8 cellular contexts compared by ENCODE assay signal in genomic region chr17:57849874-57850754, GRCh38. TPM values are rescaled to one million over a fixed set of nuclear protein-coding genes. Genes with fewer than 3 reads are reported as not detected.
DNase-seq lines count a peak whose midpoint lies in the region; ATAC-seq and TF ChIP-seq lines count a peak whose summit lies in the region.

MRPS23 (minus strand) TSS chr17:57850044; CDS start chr17:57850010, 34 bp downstream.

- H3K36me3 Mint-ChIP-seq in activated T-cell treated with anti-CD3 and anti-CD28 coated beads, Interleukin-2, amount 50 U/mL, for 4 hours (ENCODE audit: insufficient read depth) = peaks cover 7% of the 10 kb centered on the region

- in situ Hi-C loops in Panc1 (cut with HindIII; ENCODE audit: low pct_unique_long_range_greater_than_20kb, low sequenced_read_pairs) = no loop called here

- H3K27me3 ChIP-seq in Panc1 (ENCODE audit: control insufficient read depth, insufficient read depth, low read length) = no peaks in the 10 kb centered on the region
- no peaks in the 10 kb centered on the region for H3K27me3 ChIP-seq in muscle layer of duodenum (ENCODE audit: low read depth, low read length)

- H3K36me3 ChIP-seq in Panc1 (ENCODE audit: control insufficient read depth, insufficient read depth, low read length) (peaks cover 16% of the 10 kb centered on the region), muscle layer of duodenum (ENCODE audit: control insufficient read depth in 1 of 2, insufficient read depth in 2 of 2, low read length in 2 of 2) (no peaks in the 10 kb centered on the region)

- H3K9me3 ChIP-seq in Panc1 (ENCODE audit: control insufficient read depth, insufficient read depth, low read depth, low read length) = no peaks in the 10 kb centered on the region
- H3K9me3 ChIP-seq in muscle layer of duodenum (ENCODE audit: control insufficient read depth in 1 of 2, low read length in 2 of 2) = no peaks in the 10 kb centered on the region

- TSS peak; percentile 97 for BruUV-seq in Panc1 (replicated peaks; lab: Mats Ljungman, UMichigan)

- ATAC-seq in GM21723 (IDR thresholded peaks at IDR 0.05; ENCODE audit: unreplicated experiment) (peak; percentile 92), Panc1 (peak; percentile 96), esophagus mucosa (peak; percentile 99)
- ATAC-seq in activated T-cell treated with anti-CD3 and anti-CD28 coated beads, Interleukin-2, amount 50 U/mL, for 4 hours = peak; percentile 94

- no peaks in the 10 kb centered on the region for H3K27me3 Mint-ChIP-seq in activated T-cell treated with anti-CD3 and anti-CD28 coated beads, Interleukin-2, amount 50 U/mL, for 4 hours (ENCODE audit: low read depth)

- POLR2A ChIA-PET in Panc1 (lab: Charles Lee) = interaction anchor here (0.5 to 1.3 kb wide), 2 partner anchors 149 to 156 kb away, joined by 4 to 13 read pairs; no protein-coding TSS in a partner anchor

- peak within 1 kb of the TSS; percentile 92 for H3K4me3 Mint-ChIP-seq in activated T-cell treated with anti-CD3 and anti-CD28 coated beads, Interleukin-2, amount 50 U/mL, for 4 hours

- intact Hi-C loops in Panc1 (cut with micrococcal nuclease; ENCODE audit: unreplicated experiment) = no loop called here

- CTCF ChIA-PET in Panc1 (lab: Charles Lee) = interaction anchor here (1.1 to 1.3 kb wide), 2 partner anchors 133 to 149 kb away, joined by 3 to 6 read pairs; no protein-coding TSS in a partner anchor

- no peak for TF ChIP-seq CTCF in Panc1 (IDR thresholded peaks at IDR 0.05)

- DNase-seq in DMS53 (lab: John Stamatoyannopoulos, UW) = peak; percentile 99
- peak; percentile 92 for DNase-seq in KG1 (lab: John Stamatoyannopoulos, UW)
- peak; percentile 83 for DNase-seq in Panc1 (ENCODE audit: low read depth, low spot score)
- DNase-seq in activated T-cell treated with anti-CD3 and anti-CD28 coated beads, Interleukin-2, amount 50 U/mL, for 4 hours = peak; percentile 94
- DNase-seq in stimulated activated CD8-positive, alpha-beta memory T cell treated with anti-CD3 and anti-CD28 coated beads, Interleukin-7, amount 100 ng/mL, for 4 hours (ENCODE audit: low read depth in 2 of 2) = peak; percentile 93 to 95

- peaks cover 25% of the 10 kb centered on the region for H3K4me1 ChIP-seq in Panc1 (ENCODE audit: control insufficient read depth, insufficient read depth, low read length)
- peaks cover 25 to 39% of the 10 kb centered on the region in 2 donors for H3K4me1 ChIP-seq in muscle layer of duodenum (ENCODE audit: control insufficient read depth in 1 of 2, insufficient read depth in 2 of 2, low read length in 2 of 2)

- H3K27ac ChIP-seq in Panc1 (ENCODE audit: low read length) (peak within 1 kb of the TSS; percentile 99), muscle layer of duodenum (ENCODE audit: low read length) (peak within 1 kb of the TSS; percentile 95)

- peak within 1 kb of the TSS; percentile 99 for H3K4me3 ChIP-seq in Panc1 (ENCODE audit: low read depth in 2 of 2, low read length in 2 of 2)
- H3K4me3 ChIP-seq in muscle layer of duodenum (ENCODE audit: low read depth in 1 of 2, low read length in 2 of 2) = peak within 1 kb of the TSS; percentile 97 to 99

- H3K4me1 Mint-ChIP-seq in activated T-cell treated with anti-CD3 and anti-CD28 coated beads, Interleukin-2, amount 50 U/mL, for 4 hours (ENCODE audit: low read depth) = peaks cover 41% of the 10 kb centered on the region

- no peaks in the 10 kb centered on the region for H3K9me3 Mint-ChIP-seq in activated T-cell treated with anti-CD3 and anti-CD28 coated beads, Interleukin-2, amount 50 U/mL, for 4 hours

RNA-seq across cellular contexts. Expression of gene MRPS23, which starts in this region (rescaled TPM):
- total RNA-seq in Panc1 (2021; ENCODE audit: unreplicated experiment) (85.4 TPM), esophagus mucosa (29.4 TPM)
- polyA plus RNA-seq in Panc1 (2012; ENCODE audit: insufficient read length) = 76.8 TPM
- 100 to 1,000 TPM; 116 to 125 (median 118) TPM for total RNA-seq in activated T-cell treated with anti-CD3 and anti-CD28 coated beads, Interleukin-2, amount 50 U/mL, for 4 hours

Comparison
In these comparisons a context has a peak if more than half of its experiments do, and no peak if none do; other contexts are left out.
1. Peak in every context shown above with its lines: DNase-seq, ATAC-seq, H3K4me3 ChIP-seq and H3K27ac ChIP-seq.